ENCODE assay signal across 10 cellular contexts in the genomic region with DNA sequence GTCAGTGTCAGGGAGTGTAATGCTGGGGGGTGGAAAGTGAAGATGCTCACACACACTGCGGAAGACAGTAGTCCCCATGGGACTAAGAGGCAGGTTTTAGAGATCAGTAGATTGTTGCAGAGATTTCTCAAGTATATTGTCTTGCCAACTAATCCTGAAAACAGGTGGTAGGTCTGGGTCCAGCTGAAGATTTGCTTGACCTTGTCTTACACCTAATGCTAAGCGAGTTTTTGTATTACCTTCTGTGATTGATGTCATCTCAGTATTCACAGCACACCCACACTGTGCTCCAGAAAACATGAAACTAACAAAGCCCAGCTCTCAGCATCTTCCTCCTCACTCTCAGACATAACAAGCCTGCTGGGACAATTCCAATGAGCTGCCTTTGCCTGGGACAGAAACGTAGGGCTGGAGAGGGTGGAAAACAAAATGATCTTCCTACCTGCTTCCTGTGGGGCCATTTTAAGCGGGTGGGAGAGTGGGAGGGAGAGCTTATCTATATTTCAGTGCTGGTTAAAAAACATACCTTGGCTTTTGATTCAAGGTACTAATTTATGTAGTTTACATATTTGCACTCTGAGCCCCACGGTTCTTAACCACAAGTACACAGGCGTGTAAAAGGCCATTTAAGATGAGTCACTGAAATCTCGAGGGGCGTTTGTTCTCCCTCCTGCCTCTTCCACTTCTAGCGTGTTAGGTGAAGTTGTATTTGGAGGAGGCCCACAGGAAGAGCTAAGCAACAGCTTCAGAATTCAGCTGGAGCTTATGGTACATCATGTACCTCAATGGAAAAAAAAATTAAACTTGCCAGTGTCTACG. TPM values are rescaled to one million over a fixed set of nuclear protein-coding genes. Genes with fewer than 3 reads are reported as not detected.
DNase-seq lines count a peak whose midpoint lies in the region; ATAC-seq and TF ChIP-seq lines count a peak whose summit lies in the region.
"Had no signal": no experiment of that assay in that cellular context is flagged by ENCODE, and none has a peak within 500 bp of the region (broad histone marks: within the 10 kb centered on the region; RNA-seq: fewer than 3 reads in every experiment).

No MANE protein-coding gene starts in this region.

- TF ChIP-seq CTCF in parathyroid adenoma (IDR thresholded peaks at IDR 0.05), result no peak
- TF ChIP-seq CTCF in WTC11 (IDR thresholded peaks at IDR 0.05), result no peak

- no peak overlapping the region for H3K4me2 ChIP-seq in parathyroid adenoma (ENCODE audit: low read length)

- intact Hi-C loops in activated T-helper 1 cell treated with anti-CD3 and anti-CD28 coated beads, Interleukin-12 subunit alpha, Interleukin-12 subunit beta, Interleukin-2, Interleukin-4 antibody, amounts not matched to agents 30 ng/mL and 10 ng/mL and 1 ng/mL, durations not matched to agents 14 hours and 24 hours and 36 hours (cut with micrococcal nuclease), result loop anchor here (1.0 to 5.0 kb wide), 6 partner anchors 9 to 561 kb away; a partner anchor contains a TSS

- peak; percentile 63 for ATAC-seq in HG02759 (IDR thresholded peaks at IDR 0.05; ENCODE audit: unreplicated experiment)
- no peak for ATAC-seq in WTC11
- ATAC-seq: left colon had no signal

- H3K27ac ChIP-seq in parathyroid adenoma, result no peak overlapping the region

- DNase-seq in activated CD4-positive, alpha-beta T cell treated with anti-CD3 and anti-CD28 coated beads for 48 hours, result peak; percentile 30
- DNase-seq in activated CD4-positive, alpha-beta T cell treated with anti-CD3 and anti-CD28 coated beads for 1 hour, result no peak
- no peak for DNase-seq in activated T-helper 1 cell treated with anti-CD3 and anti-CD28 coated beads, Interleukin-12 subunit alpha, Interleukin-12 subunit beta, Interleukin-2, Interleukin-4 antibody, amounts not matched to agents 30 ng/mL and 10 ng/mL and 1 ng/mL, durations not matched to agents 14 hours and 24 hours and 36 hours (ENCODE audit: low spot score)
- DNase-seq in Kasumi-1 (lab: John Stamatoyannopoulos, UW) (no peak), islet precursor cell (no peak), WTC11 (ENCODE audit: low spot score) (no peak)
- DNase-seq: amygdala, left colon had no signal

- POLR2A ChIA-PET in WTC11 (lab: Charles Lee), result no interaction called here

- H3K4me1 Mint-ChIP-seq in activated T-helper 1 cell treated with anti-CD3 and anti-CD28 coated beads, Interleukin-12 subunit alpha, Interleukin-12 subunit beta, Interleukin-2, Interleukin-4 antibody, amounts not matched to agents 30 ng/mL and 10 ng/mL and 1 ng/mL, durations not matched to agents 14 hours and 24 hours and 36 hours (ENCODE audit: low read depth), result peaks cover 42% of the 10 kb centered on the region
- peaks cover 16% of the 10 kb centered on the region for H3K4me1 Mint-ChIP-seq in WTC11

- no peak overlapping the region for H3K9ac ChIP-seq in parathyroid adenoma

- no peaks in the 10 kb centered on the region for H3K4me1 ChIP-seq in parathyroid adenoma

- no peaks in the 10 kb centered on the region for H3K36me3 ChIP-seq in parathyroid adenoma (ENCODE audit: control insufficient read depth, insufficient read depth, low read length)

- H3K27me3 Mint-ChIP-seq in activated T-helper 1 cell treated with anti-CD3 and anti-CD28 coated beads, Interleukin-12 subunit alpha, Interleukin-12 subunit beta, Interleukin-2, Interleukin-4 antibody, amounts not matched to agents 30 ng/mL and 10 ng/mL and 1 ng/mL, durations not matched to agents 14 hours and 24 hours and 36 hours (ENCODE audit: insufficient read depth), result peaks cover 2% of the 10 kb centered on the region
- H3K27me3 Mint-ChIP-seq in WTC11 (ENCODE audit: low read depth), result no peaks in the 10 kb centered on the region; the same call in 1 of the 2 replicates

- H3K27me3 ChIP-seq in parathyroid adenoma (ENCODE audit: control insufficient read depth, insufficient read depth, low read length), result no peaks in the 10 kb centered on the region

- H3K27ac Mint-ChIP-seq in activated T-helper 1 cell treated with anti-CD3 and anti-CD28 coated beads, Interleukin-12 subunit alpha, Interleukin-12 subunit beta, Interleukin-2, Interleukin-4 antibody, amounts not matched to agents 30 ng/mL and 10 ng/mL and 1 ng/mL, durations not matched to agents 14 hours and 24 hours and 36 hours, result peak overlapping the region; percentile 84
- no peak overlapping the region for H3K27ac Mint-ChIP-seq in WTC11

- H3K9me3 Mint-ChIP-seq in activated T-helper 1 cell treated with anti-CD3 and anti-CD28 coated beads, Interleukin-12 subunit alpha, Interleukin-12 subunit beta, Interleukin-2, Interleukin-4 antibody, amounts not matched to agents 30 ng/mL and 10 ng/mL and 1 ng/mL, durations not matched to agents 14 hours and 24 hours and 36 hours, result no peaks in the 10 kb centered on the region
- no peaks in the 10 kb centered on the region for H3K9me3 Mint-ChIP-seq in WTC11

- peak overlapping the region; percentile 51 for H2AFZ ChIP-seq in parathyroid adenoma

- no peak overlapping the region for H3K4me3 ChIP-seq in parathyroid adenoma (ENCODE audit: low read depth, low read length)

- H3K9me3 ChIP-seq in parathyroid adenoma (ENCODE audit: control insufficient read depth, low read length), result no peaks in the 10 kb centered on the region

- H3K79me2 ChIP-seq in parathyroid adenoma, result no peaks in the 10 kb centered on the region

- H3K4me3 Mint-ChIP-seq in activated T-helper 1 cell treated with anti-CD3 and anti-CD28 coated beads, Interleukin-12 subunit alpha, Interleukin-12 subunit beta, Interleukin-2, Interleukin-4 antibody, amounts not matched to agents 30 ng/mL and 10 ng/mL and 1 ng/mL, durations not matched to agents 14 hours and 24 hours and 36 hours, result peak overlapping the region; percentile 31
- H3K4me3 Mint-ChIP-seq in WTC11, result no peak overlapping the region

- CTCF ChIA-PET in WTC11 (lab: Charles Lee), result no interaction called here

- peaks cover 2% of the 10 kb centered on the region for H3K36me3 Mint-ChIP-seq in activated T-helper 1 cell treated with anti-CD3 and anti-CD28 coated beads, Interleukin-12 subunit alpha, Interleukin-12 subunit beta, Interleukin-2, Interleukin-4 antibody, amounts not matched to agents 30 ng/mL and 10 ng/mL and 1 ng/mL, durations not matched to agents 14 hours and 24 hours and 36 hours (ENCODE audit: low read depth)
- H3K36me3 Mint-ChIP-seq in WTC11, result no peaks in the 10 kb centered on the region

TF ChIP-seq in WTC11, 78 proteins besides CTCF, POLR2A, EP300 and RAD21 (continues in another document):
- TF ChIP-seq, protein P1, sequence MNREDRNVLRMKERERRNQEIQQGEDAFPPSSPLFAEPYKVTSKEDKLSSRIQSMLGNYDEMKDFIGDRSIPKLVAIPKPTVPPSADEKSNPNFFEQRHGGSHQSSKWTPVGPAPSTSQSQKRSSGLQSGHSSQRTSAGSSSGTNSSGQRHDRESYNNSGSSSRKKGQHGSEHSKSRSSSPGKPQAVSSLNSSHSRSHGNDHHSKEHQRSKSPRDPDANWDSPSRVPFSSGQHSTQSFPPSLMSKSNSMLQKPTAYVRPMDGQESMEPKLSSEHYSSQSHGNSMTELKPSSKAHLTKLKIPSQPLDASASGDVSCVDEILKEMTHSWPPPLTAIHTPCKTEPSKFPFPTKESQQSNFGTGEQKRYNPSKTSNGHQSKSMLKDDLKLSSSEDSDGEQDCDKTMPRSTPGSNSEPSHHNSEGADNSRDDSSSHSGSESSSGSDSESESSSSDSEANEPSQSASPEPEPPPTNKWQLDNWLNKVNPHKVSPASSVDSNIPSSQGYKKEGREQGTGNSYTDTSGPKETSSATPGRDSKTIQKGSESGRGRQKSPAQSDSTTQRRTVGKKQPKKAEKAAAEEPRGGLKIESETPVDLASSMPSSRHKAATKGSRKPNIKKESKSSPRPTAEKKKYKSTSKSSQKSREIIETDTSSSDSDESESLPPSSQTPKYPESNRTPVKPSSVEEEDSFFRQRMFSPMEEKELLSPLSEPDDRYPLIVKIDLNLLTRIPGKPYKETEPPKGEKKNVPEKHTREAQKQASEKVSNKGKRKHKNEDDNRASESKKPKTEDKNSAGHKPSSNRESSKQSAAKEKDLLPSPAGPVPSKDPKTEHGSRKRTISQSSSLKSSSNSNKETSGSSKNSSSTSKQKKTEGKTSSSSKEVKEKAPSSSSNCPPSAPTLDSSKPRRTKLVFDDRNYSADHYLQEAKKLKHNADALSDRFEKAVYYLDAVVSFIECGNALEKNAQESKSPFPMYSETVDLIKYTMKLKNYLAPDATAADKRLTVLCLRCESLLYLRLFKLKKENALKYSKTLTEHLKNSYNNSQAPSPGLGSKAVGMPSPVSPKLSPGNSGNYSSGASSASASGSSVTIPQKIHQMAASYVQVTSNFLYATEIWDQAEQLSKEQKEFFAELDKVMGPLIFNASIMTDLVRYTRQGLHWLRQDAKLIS (CRISPR knock-in tag; IDR thresholded peaks at IDR 0.05; ENCODE audit: borderline replicate concordance), result no peak
- TF ChIP-seq, protein P2, sequence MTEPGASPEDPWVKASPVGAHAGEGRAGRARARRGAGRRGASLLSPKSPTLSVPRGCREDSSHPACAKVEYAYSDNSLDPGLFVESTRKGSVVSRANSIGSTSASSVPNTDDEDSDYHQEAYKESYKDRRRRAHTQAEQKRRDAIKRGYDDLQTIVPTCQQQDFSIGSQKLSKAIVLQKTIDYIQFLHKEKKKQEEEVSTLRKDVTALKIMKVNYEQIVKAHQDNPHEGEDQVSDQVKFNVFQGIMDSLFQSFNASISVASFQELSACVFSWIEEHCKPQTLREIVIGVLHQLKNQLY (CRISPR knock-in tag; IDR thresholded peaks at IDR 0.05), result no peak
- TF ChIP-seq ZBTB21 (CRISPR knock-in tag; IDR thresholded peaks at IDR 0.05; ENCODE audit: borderline replicate concordance) (no peak), TEAD1 (CRISPR knock-in tag; IDR thresholded peaks at IDR 0.05) (no peak), ZNF671 (CRISPR knock-in tag; IDR thresholded peaks at IDR 0.05) (no peak), NR2C2 (CRISPR knock-in tag; IDR thresholded peaks at IDR 0.05) (no peak), CREB1 (CRISPR knock-in tag; IDR thresholded peaks at IDR 0.05) (no peak), GRHL2 (CRISPR knock-in tag; IDR thresholded peaks at IDR 0.05; ENCODE audit: insufficient replicate concordance, severe bottlenecking) (no peak), ETV6 (CRISPR knock-in tag; IDR thresholded peaks at IDR 0.05) (no peak), EMX1 (CRISPR knock-in tag; IDR thresholded peaks at IDR 0.05) (no peak)

RNA-seq across cellular contexts. Expression of a gene that starts 23.1 kb away (rescaled TPM):
- 35.4 and 36.3 TPM in 2 replicates for total RNA-seq in activated T-helper 1 cell treated with anti-CD3 and anti-CD28 coated beads, Interleukin-12 subunit alpha, Interleukin-12 subunit beta, Interleukin-2, Interleukin-4 antibody, amounts not matched to agents 30 ng/mL and 10 ng/mL and 1 ng/mL, durations not matched to agents 14 hours and 24 hours and 36 hours
- 53.1 to 56.3 TPM (median 54.3 TPM) in 3 replicates for total RNA-seq in WTC11 (2021)
